1 cellular context compared by ENCODE assay signal in the genomic region with DNA sequence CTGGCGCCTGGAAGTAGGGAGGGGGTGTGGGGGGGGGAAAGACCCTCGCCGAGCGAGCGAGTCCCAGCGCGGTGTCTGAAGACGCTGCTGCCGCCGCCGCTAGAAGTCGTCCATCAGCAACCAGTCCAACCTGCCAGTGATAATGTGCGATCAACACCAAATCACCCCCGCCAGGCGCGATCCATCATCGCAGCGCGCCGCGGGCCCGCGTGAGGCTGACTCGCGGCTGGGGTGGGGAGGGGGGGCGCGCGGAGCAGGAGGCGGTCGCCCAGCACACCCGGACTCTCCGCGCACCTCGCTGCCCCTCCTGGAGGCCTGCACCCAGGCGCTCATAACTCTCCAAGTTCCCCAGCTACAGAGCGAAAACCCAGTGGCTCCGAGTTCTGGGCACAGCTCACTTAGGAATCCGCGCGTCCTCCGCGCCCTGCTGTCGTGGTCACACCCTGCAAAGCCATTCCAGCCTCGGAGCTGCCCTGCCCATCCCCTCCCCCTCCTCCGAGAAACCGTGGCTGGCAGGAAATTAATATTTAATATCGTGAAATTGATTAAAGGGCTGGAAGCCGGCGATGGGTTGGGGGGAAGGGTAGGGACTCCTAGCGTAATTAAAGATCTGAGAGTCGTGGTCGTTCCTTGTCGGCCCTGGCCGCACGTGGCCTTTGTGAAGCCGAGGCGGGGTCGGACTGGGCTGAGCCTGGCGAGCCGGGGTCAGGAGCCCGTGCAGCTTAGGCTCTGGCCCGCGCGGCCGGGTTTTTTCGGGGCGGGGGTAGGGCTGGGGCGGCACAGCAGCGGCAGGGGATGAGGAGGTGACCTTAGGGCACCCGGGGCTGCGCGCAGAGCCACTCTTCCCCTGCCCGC.
A peak's percentile ranks its signal among the peaks of the same experiment; 100 is the strongest.
TF ChIP-seq lines count a peak whose summit lies in the region.

No MANE protein-coding gene starts in this region.

TF ChIP-seq in K562, 482 proteins besides CTCF, POLR2A, EP300 and RAD21 (continued from another document and continues in another):
- TF ChIP-seq, protein P1, sequence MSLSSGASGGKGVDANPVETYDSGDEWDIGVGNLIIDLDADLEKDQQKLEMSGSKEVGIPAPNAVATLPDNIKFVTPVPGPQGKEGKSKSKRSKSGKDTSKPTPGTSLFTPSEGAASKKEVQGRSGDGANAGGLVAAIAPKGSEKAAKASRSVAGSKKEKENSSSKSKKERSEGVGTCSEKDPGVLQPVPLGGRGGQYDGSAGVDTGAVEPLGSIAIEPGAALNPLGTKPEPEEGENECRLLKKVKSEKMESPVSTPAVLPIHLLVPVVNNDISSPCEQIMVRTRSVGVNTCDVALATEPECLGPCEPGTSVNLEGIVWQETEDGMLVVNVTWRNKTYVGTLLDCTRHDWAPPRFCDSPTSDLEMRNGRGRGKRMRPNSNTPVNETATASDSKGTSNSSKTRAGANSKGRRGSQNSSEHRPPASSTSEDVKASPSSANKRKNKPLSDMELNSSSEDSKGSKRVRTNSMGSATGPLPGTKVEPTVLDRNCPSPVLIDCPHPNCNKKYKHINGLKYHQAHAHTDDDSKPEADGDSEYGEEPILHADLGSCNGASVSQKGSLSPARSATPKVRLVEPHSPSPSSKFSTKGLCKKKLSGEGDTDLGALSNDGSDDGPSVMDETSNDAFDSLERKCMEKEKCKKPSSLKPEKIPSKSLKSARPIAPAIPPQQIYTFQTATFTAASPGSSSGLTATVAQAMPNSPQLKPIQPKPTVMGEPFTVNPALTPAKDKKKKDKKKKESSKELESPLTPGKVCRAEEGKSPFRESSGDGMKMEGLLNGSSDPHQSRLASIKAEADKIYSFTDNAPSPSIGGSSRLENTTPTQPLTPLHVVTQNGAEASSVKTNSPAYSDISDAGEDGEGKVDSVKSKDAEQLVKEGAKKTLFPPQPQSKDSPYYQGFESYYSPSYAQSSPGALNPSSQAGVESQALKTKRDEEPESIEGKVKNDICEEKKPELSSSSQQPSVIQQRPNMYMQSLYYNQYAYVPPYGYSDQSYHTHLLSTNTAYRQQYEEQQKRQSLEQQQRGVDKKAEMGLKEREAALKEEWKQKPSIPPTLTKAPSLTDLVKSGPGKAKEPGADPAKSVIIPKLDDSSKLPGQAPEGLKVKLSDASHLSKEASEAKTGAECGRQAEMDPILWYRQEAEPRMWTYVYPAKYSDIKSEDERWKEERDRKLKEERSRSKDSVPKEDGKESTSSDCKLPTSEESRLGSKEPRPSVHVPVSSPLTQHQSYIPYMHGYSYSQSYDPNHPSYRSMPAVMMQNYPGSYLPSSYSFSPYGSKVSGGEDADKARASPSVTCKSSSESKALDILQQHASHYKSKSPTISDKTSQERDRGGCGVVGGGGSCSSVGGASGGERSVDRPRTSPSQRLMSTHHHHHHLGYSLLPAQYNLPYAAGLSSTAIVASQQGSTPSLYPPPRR (CRISPR knock-in tag; IDR thresholded peaks at IDR 0.05; ENCODE audit: borderline replicate concordance) = no peak
- TF ChIP-seq, protein P2, sequence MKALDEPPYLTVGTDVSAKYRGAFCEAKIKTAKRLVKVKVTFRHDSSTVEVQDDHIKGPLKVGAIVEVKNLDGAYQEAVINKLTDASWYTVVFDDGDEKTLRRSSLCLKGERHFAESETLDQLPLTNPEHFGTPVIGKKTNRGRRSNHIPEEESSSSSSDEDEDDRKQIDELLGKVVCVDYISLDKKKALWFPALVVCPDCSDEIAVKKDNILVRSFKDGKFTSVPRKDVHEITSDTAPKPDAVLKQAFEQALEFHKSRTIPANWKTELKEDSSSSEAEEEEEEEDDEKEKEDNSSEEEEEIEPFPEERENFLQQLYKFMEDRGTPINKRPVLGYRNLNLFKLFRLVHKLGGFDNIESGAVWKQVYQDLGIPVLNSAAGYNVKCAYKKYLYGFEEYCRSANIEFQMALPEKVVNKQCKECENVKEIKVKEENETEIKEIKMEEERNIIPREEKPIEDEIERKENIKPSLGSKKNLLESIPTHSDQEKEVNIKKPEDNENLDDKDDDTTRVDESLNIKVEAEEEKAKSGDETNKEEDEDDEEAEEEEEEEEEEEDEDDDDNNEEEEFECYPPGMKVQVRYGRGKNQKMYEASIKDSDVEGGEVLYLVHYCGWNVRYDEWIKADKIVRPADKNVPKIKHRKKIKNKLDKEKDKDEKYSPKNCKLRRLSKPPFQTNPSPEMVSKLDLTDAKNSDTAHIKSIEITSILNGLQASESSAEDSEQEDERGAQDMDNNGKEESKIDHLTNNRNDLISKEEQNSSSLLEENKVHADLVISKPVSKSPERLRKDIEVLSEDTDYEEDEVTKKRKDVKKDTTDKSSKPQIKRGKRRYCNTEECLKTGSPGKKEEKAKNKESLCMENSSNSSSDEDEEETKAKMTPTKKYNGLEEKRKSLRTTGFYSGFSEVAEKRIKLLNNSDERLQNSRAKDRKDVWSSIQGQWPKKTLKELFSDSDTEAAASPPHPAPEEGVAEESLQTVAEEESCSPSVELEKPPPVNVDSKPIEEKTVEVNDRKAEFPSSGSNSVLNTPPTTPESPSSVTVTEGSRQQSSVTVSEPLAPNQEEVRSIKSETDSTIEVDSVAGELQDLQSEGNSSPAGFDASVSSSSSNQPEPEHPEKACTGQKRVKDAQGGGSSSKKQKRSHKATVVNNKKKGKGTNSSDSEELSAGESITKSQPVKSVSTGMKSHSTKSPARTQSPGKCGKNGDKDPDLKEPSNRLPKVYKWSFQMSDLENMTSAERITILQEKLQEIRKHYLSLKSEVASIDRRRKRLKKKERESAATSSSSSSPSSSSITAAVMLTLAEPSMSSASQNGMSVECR (CRISPR knock-in tag; IDR thresholded peaks at IDR 0.05) = no peak
- TF ChIP-seq KDM1A (IDR thresholded peaks at IDR 0.05) (no peak), TAF9B (IDR thresholded peaks at IDR 0.05; ENCODE audit: partially characterized antibody) (no peak), POLR3G (IDR thresholded peaks at IDR 0.05; ENCODE audit: extremely low read depth, insufficient read length, insufficient replicate concordance) (no peak), CREBBP (IDR thresholded peaks at IDR 0.05; ENCODE audit: low read depth, low read length) (no peak), GTF2A2 (tag; IDR thresholded peaks at IDR 0.05) (no peak), CREB1 (IDR thresholded peaks at IDR 0.05) (peak; percentile 31; the same call in 1 of the 2 replicates), CREB1 (CRISPR knock-in tag; IDR thresholded peaks at IDR 0.05) (peak; percentile 72), E2F3 (CRISPR knock-in tag; IDR thresholded peaks at IDR 0.05) (no peak), TARDBP (IDR thresholded peaks at IDR 0.05) (no peak), ZNF551 (CRISPR knock-in tag; IDR thresholded peaks at IDR 0.05) (no peak), PTBP1 (IDR thresholded peaks at IDR 0.05; ENCODE audit: low read depth, low read length) (no peak), MAFF (IDR thresholded peaks at IDR 0.05; ENCODE audit: low read length) (no peak), U2AF2 (optimal IDR thresholded peaks at IDR 0.05; ENCODE audit: low read depth, low read length) (no peak), PHF21A (IDR thresholded peaks at IDR 0.05; ENCODE audit: borderline replicate concordance, low read depth) (no peak), FOXK2 (conservative IDR thresholded peaks at IDR 0.05 in 1 of 2, IDR thresholded peaks at IDR 0.05 in 1 of 2; ENCODE audit: low read depth in 2 of 2) (no peak), MEIS2 (IDR thresholded peaks at IDR 0.05; ENCODE audit: partially characterized antibody) (peak; percentile 76), ARID1B (IDR thresholded peaks at IDR 0.05) (no peak), RFX5 (IDR thresholded peaks at IDR 0.05; ENCODE audit: low read depth, low read length) (no peak), CHD1 (IDR thresholded peaks at IDR 0.05; ENCODE audit: low read length) (peak; percentile 54), GABPA (tag; conservative IDR thresholded peaks at IDR 0.05; ENCODE audit: low read depth) (no peak), RBM22 (IDR thresholded peaks at IDR 0.05; ENCODE audit: low read depth, low read length, poor library complexity, severe bottlenecking) (peak; percentile 50), TEAD2 (tag; IDR thresholded peaks at IDR 0.05) (no peak), PHF8 (IDR thresholded peaks at IDR 0.05; ENCODE audit: borderline replicate concordance, low read length) (no peak), ZNF445 (CRISPR knock-in tag; IDR thresholded peaks at IDR 0.05; ENCODE audit: low read depth) (no peak), RAD51 (IDR thresholded peaks at IDR 0.05; ENCODE audit: borderline replicate concordance, low read depth) (no peak), PHF20 (IDR thresholded peaks at IDR 0.05; ENCODE audit: partially characterized antibody) (no peak), XRCC5 (IDR thresholded peaks at IDR 0.05; ENCODE audit: low read depth, low read length) (no peak)
- TF ChIP-seq, protein P3, sequence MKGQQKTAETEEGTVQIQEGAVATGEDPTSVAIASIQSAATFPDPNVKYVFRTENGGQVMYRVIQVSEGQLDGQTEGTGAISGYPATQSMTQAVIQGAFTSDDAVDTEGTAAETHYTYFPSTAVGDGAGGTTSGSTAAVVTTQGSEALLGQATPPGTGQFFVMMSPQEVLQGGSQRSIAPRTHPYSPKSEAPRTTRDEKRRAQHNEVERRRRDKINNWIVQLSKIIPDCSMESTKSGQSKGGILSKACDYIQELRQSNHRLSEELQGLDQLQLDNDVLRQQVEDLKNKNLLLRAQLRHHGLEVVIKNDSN (CRISPR knock-in tag; IDR thresholded peaks at IDR 0.05) = no peak
- TF ChIP-seq, protein P4, sequence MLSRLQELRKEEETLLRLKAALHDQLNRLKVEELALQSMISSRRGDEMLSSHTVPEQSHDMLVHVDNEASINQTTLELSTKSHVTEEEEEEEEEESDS (CRISPR knock-in tag; IDR thresholded peaks at IDR 0.05) = no peak
- TF ChIP-seq, protein P5, sequence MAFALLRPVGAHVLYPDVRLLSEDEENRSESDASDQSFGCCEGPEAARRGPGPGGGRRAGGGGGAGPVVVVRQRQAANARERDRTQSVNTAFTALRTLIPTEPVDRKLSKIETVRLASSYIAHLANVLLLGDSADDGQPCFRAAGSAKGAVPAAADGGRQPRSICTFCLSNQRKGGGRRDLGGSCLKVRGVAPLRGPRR (CRISPR knock-in tag; IDR thresholded peaks at IDR 0.05) = no peak
- TF ChIP-seq, protein P6, sequence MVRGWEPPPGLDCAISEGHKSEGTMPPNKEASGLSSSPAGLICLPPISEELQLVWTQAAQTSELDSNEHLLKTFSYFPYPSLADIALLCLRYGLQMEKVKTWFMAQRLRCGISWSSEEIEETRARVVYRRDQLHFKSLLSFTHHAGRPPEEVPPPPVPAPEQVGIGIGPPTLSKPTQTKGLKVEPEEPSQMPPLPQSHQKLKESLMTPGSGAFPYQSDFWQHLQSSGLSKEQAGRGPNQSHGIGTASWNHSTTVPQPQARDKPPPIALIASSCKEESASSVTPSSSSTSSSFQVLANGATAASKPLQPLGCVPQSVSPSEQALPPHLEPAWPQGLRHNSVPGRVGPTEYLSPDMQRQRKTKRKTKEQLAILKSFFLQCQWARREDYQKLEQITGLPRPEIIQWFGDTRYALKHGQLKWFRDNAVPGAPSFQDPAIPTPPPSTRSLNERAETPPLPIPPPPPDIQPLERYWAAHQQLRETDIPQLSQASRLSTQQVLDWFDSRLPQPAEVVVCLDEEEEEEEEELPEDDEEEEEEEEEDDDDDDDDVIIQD (CRISPR knock-in tag; IDR thresholded peaks at IDR 0.05) = no peak
- TF ChIP-seq, protein P7, sequence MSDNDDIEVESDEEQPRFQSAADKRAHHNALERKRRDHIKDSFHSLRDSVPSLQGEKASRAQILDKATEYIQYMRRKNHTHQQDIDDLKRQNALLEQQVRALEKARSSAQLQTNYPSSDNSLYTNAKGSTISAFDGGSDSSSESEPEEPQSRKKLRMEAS (CRISPR knock-in tag; IDR thresholded peaks at IDR 0.05) = no peak
- TF ChIP-seq, protein P8, sequence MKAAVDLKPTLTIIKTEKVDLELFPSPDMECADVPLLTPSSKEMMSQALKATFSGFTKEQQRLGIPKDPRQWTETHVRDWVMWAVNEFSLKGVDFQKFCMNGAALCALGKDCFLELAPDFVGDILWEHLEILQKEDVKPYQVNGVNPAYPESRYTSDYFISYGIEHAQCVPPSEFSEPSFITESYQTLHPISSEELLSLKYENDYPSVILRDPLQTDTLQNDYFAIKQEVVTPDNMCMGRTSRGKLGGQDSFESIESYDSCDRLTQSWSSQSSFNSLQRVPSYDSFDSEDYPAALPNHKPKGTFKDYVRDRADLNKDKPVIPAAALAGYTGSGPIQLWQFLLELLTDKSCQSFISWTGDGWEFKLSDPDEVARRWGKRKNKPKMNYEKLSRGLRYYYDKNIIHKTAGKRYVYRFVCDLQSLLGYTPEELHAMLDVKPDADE (conservative IDR thresholded peaks at IDR 0.05; ENCODE audit: control insufficient read depth, low read depth, low read length) = 0 out of 2 replicates have a peak, but pooled peaks have one; percentile 52
- TF ChIP-seq, protein P9, sequence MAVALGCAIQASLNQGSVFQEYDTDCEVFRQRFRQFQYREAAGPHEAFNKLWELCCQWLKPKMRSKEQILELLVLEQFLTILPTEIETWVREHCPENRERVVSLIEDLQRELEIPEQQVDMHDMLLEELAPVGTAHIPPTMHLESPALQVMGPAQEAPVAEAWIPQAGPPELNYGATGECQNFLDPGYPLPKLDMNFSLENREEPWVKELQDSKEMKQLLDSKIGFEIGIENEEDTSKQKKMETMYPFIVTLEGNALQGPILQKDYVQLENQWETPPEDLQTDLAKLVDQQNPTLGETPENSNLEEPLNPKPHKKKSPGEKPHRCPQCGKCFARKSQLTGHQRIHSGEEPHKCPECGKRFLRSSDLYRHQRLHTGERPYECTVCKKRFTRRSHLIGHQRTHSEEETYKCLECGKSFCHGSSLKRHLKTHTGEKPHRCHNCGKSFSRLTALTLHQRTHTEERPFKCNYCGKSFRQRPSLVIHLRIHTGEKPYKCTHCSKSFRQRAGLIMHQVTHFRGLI (CRISPR knock-in tag; IDR thresholded peaks at IDR 0.05) = no peak
